Comparison of ENCODE assay signal across 8 cellular contexts in genomic region chr20:50519036-50519780, GRCh38.
A peak's percentile ranks its signal among the peaks of the same experiment; 100 is the strongest.
DNase-seq lines count a peak whose midpoint lies in the region; ATAC-seq lines count a peak whose summit lies in the region.

No MANE protein-coding gene starts in this region.

- peak overlapping the region; percentile 70 for H3K4me3 Mint-ChIP-seq in T-helper 1 cell treated with Interleukin-12 subunit alpha and Interleukin-12 subunit beta and Interleukin-4 antibody, amounts not matched to agents 30 μg/mL and 1 μg/mL, for 36 hours
- peak overlapping the region; percentile 77 for H3K4me3 Mint-ChIP-seq in stimulated activated memory B cell treated with anti-CD40 and anti-IgM and Interleukin-4, amounts not matched to agents 10 μg/mL and 1 μg/mL and 100 μg/mL, for 72 hours

- H3K36me3 Mint-ChIP-seq in T-helper 1 cell treated with Interleukin-12 subunit alpha and Interleukin-12 subunit beta and Interleukin-4 antibody, amounts not matched to agents 30 μg/mL and 1 μg/mL, for 36 hours (ENCODE audit: low read depth) = peaks cover 32% of the 10 kb centered on the region
- peaks cover 49% of the 10 kb centered on the region for H3K36me3 Mint-ChIP-seq in stimulated activated memory B cell treated with anti-CD40 and anti-IgM and Interleukin-4, amounts not matched to agents 10 μg/mL and 1 μg/mL and 100 μg/mL, for 72 hours

- ATAC-seq in stimulated activated memory B cell treated with anti-CD40 and anti-IgM and Interleukin-4, amounts not matched to agents 10 μg/mL and 1 μg/mL and 100 μg/mL, for 72 hours = peak; percentile 74
- ATAC-seq in HG03565 (IDR thresholded peaks at IDR 0.05; ENCODE audit: unreplicated experiment) = no peak
- no peak for ATAC-seq in HG02642 (IDR thresholded peaks at IDR 0.05; ENCODE audit: poor library complexity, unreplicated experiment)

- peak overlapping the region; percentile 95 for H3K27ac Mint-ChIP-seq in T-helper 1 cell treated with Interleukin-12 subunit alpha and Interleukin-12 subunit beta and Interleukin-4 antibody, amounts not matched to agents 30 μg/mL and 1 μg/mL, for 36 hours
- H3K27ac Mint-ChIP-seq in stimulated activated memory B cell treated with anti-CD40 and anti-IgM and Interleukin-4, amounts not matched to agents 10 μg/mL and 1 μg/mL and 100 μg/mL, for 72 hours = peak overlapping the region; percentile 98

- peak; percentile 45 for DNase-seq in activated CD4-positive, alpha-beta T cell treated with anti-CD3 and anti-CD28 coated beads for 48 hours
- DNase-seq in activated CD4-positive, alpha-beta T cell treated with anti-CD3 and anti-CD28 coated beads for 1 hour = no peak
- DNase-seq in fibroblast of gingiva (ENCODE audit: low read depth) = peak; percentile 59
- DNase-seq in GM19240 (ENCODE audit: insufficient read length, low spot score) = no peak

- no peaks in the 10 kb centered on the region for H3K9me3 Mint-ChIP-seq in T-helper 1 cell treated with Interleukin-12 subunit alpha and Interleukin-12 subunit beta and Interleukin-4 antibody, amounts not matched to agents 30 μg/mL and 1 μg/mL, for 36 hours
- no peaks in the 10 kb centered on the region for H3K9me3 Mint-ChIP-seq in stimulated activated memory B cell treated with anti-CD40 and anti-IgM and Interleukin-4, amounts not matched to agents 10 μg/mL and 1 μg/mL and 100 μg/mL, for 72 hours

- peaks cover 80% of the 10 kb centered on the region for H3K4me1 Mint-ChIP-seq in T-helper 1 cell treated with Interleukin-12 subunit alpha and Interleukin-12 subunit beta and Interleukin-4 antibody, amounts not matched to agents 30 μg/mL and 1 μg/mL, for 36 hours (ENCODE audit: low read depth)
- peaks cover 93% of the 10 kb centered on the region for H3K4me1 Mint-ChIP-seq in stimulated activated memory B cell treated with anti-CD40 and anti-IgM and Interleukin-4, amounts not matched to agents 10 μg/mL and 1 μg/mL and 100 μg/mL, for 72 hours

- no peaks in the 10 kb centered on the region for H3K27me3 Mint-ChIP-seq in T-helper 1 cell treated with Interleukin-12 subunit alpha and Interleukin-12 subunit beta and Interleukin-4 antibody, amounts not matched to agents 30 μg/mL and 1 μg/mL, for 36 hours (ENCODE audit: low read depth)
- no peaks in the 10 kb centered on the region for H3K27me3 Mint-ChIP-seq in stimulated activated memory B cell treated with anti-CD40 and anti-IgM and Interleukin-4, amounts not matched to agents 10 μg/mL and 1 μg/mL and 100 μg/mL, for 72 hours

Comparison
In these comparisons a context has a peak if more than half of its experiments do, and no peak if none do; other contexts are left out.
1. DNase-seq: peak in activated CD4-positive, alpha-beta T cell treated with anti-CD3 and anti-CD28 coated beads for 48 hours (single experiment) and fibroblast of gingiva (single experiment); none in activated CD4-positive, alpha-beta T cell treated with anti-CD3 and anti-CD28 coated beads for 1 hour (single experiment) and GM19240 (single experiment).